Comparison of ENCODE assay signal across 8 cellular contexts in genomic region chr10:18627452-18628018, GRCh38. TPM values are rescaled to one million over a fixed set of nuclear protein-coding genes. Genes with fewer than 3 reads are reported as not detected.
DNase-seq lines count a peak whose midpoint lies in the region; ATAC-seq and TF ChIP-seq lines count a peak whose summit lies in the region.
"Not testable (repeated sequence)": the region's sequence is repeated elsewhere in the genome, so short reads cannot be mapped to it uniquely, and the experiment has no call there.

No MANE protein-coding gene starts in this region.

- H3K36me3 Mint-ChIP-seq in progenitor cell of endocrine pancreas (ENCODE audit: insufficient read depth) = not testable (repeated sequence)
- H3K36me3 Mint-ChIP-seq in stimulated activated effector memory CD8-positive, alpha-beta T cell treated with anti-CD3 and anti-CD28 coated beads, Interleukin-12 subunit alpha, Interleukin-12 subunit beta, amount 100 ng/mL, for 72 hours = peaks cover 12% of the 10 kb centered on the region

- H3K4me3 ChIP-seq in choroid plexus epithelial cell (ENCODE audit: low read depth, low read length) = peak overlapping the region; percentile 68
- H3K4me3 ChIP-seq in iPS-11a (ENCODE audit: low read depth, low read length) = peak overlapping the region; percentile 27

- peak overlapping the region; percentile 84 for H3K4me3 Mint-ChIP-seq in progenitor cell of endocrine pancreas (ENCODE audit: low read depth)
- peak overlapping the region; percentile 71 for H3K4me3 Mint-ChIP-seq in stimulated activated effector memory CD8-positive, alpha-beta T cell treated with anti-CD3 and anti-CD28 coated beads, Interleukin-12 subunit alpha, Interleukin-12 subunit beta, amount 100 ng/mL, for 72 hours

- TF ChIP-seq CTCF in RWPE1 (conservative IDR thresholded peaks at IDR 0.05; ENCODE audit: low read depth); choroid plexus epithelial cell (conservative IDR thresholded peaks at IDR 0.05; ENCODE audit: low read depth, low read length); progenitor cell of endocrine pancreas (IDR thresholded peaks at IDR 0.05; ENCODE audit: unreplicated experiment): not testable (repeated sequence)

- POLR2A ChIA-PET in RWPE1 (lab: Yijun Ruan, JAX; ENCODE audit: low non-redundant PET) = not testable (repeated sequence)

- not testable (repeated sequence) for ATAC-seq in stimulated activated effector memory CD8-positive, alpha-beta T cell treated with anti-CD3 and anti-CD28 coated beads, Interleukin-12 subunit alpha, Interleukin-12 subunit beta, amount 100 ng/mL, for 72 hours

- not testable (repeated sequence) for H3K27me3 Mint-ChIP-seq in progenitor cell of endocrine pancreas

- H3K9me3 Mint-ChIP-seq in progenitor cell of endocrine pancreas (ENCODE audit: low read depth); stimulated activated effector memory CD8-positive, alpha-beta T cell treated with anti-CD3 and anti-CD28 coated beads, Interleukin-12 subunit alpha, Interleukin-12 subunit beta, amount 100 ng/mL, for 72 hours: not testable (repeated sequence)

- H3K27ac Mint-ChIP-seq in progenitor cell of endocrine pancreas = peak overlapping the region; percentile 95
- peak overlapping the region; percentile 85 for H3K27ac Mint-ChIP-seq in stimulated activated effector memory CD8-positive, alpha-beta T cell treated with anti-CD3 and anti-CD28 coated beads, Interleukin-12 subunit alpha, Interleukin-12 subunit beta, amount 100 ng/mL, for 72 hours

- not testable (repeated sequence) for H3K4me1 Mint-ChIP-seq in progenitor cell of endocrine pancreas (ENCODE audit: low read depth)
- H3K4me1 Mint-ChIP-seq in stimulated activated effector memory CD8-positive, alpha-beta T cell treated with anti-CD3 and anti-CD28 coated beads, Interleukin-12 subunit alpha, Interleukin-12 subunit beta, amount 100 ng/mL, for 72 hours = peaks cover 11% of the 10 kb centered on the region

- CTCF ChIA-PET in RWPE1 (lab: Yijun Ruan, JAX) = not testable (repeated sequence)

- H3K27ac ChIP-seq in RWPE1 = peak overlapping the region; percentile 92

- in situ Hi-C loops in Caki2 (cut with HindIII; ENCODE audit: low pct_unique_long_range_greater_than_20kb, low sequenced_read_pairs) = not testable (repeated sequence)

- DNase-seq in Caki2 (ENCODE audit: low read depth) (peak; percentile 78), M059J (ENCODE audit: low read depth) (peak; percentile 33), choroid plexus epithelial cell (ENCODE audit: low read depth) (peak; percentile 68), progenitor cell of endocrine pancreas (ENCODE audit: low spot score, unreplicated experiment) (peak; percentile 57)
- DNase-seq in RWPE1 (ENCODE audit: low spot score) = not testable (repeated sequence)
- peak; percentile 82 for DNase-seq in activated CD8-positive, alpha-beta memory T cell treated with anti-CD3 and anti-CD28 coated beads, Interleukin-2, amount 50 U/mL, for 48 hours
- DNase-seq in stimulated activated effector memory CD8-positive, alpha-beta T cell treated with anti-CD3 and anti-CD28 coated beads, Interleukin-12 subunit alpha, Interleukin-12 subunit beta, amount 100 ng/mL, for 72 hours (ENCODE audit: low spot score in 2 of 2) = peak; percentile 29 to 59

RNA-seq across cellular contexts. Expression of gene NSUN6, which starts 23.9 kb away (rescaled TPM):
- 1.0 and 3.6 TPM in 2 replicates for total RNA-seq in Caki2 (2014; rRNA removed; shearing (Covaris generic); ENCODE audit: low replicate concordance)
- total RNA-seq in M059J (2014; rRNA removed; shearing (Covaris generic)) = 4.5 and 5.7 TPM in 2 replicates
- total RNA-seq in progenitor cell of endocrine pancreas = 16.6 and 17.3 TPM in 2 replicates

RNA-seq across cellular contexts. Expression of gene ARL5B, which starts 31.7 kb away (rescaled TPM):
- 9.0 and 15.2 TPM in 2 replicates for total RNA-seq in Caki2 (2014; rRNA removed; shearing (Covaris generic); ENCODE audit: low replicate concordance)
- 7.4 and 8.7 TPM in 2 replicates for total RNA-seq in M059J (2014; rRNA removed; shearing (Covaris generic))
- total RNA-seq in progenitor cell of endocrine pancreas = 52.7 and 54.2 TPM in 2 replicates
